ENCODE assay signal across 8 cellular contexts in genomic region chr19:661427-662196, GRCh38. TPM values are rescaled to one million over a fixed set of nuclear protein-coding genes. Genes with fewer than 3 reads are reported as not detected.
DNase-seq lines count a peak whose midpoint lies in the region; ATAC-seq and TF ChIP-seq lines count a peak whose summit lies in the region.

No MANE protein-coding gene starts in this region.

- peak; percentile 45 for DNase-seq in DMS 273 (lab: John Stamatoyannopoulos, UW; ENCODE audit: unreplicated experiment)
- no peak for DNase-seq in DMS 273 treated with DMSO at 0.1 percent for 48 hours (lab: John Stamatoyannopoulos, UW)
- DNase-seq in T-helper 17 cell = peak; percentile 44 to 59 (median 58)
- peak in 1 of 4 donors; percentile 34 for DNase-seq in body of pancreas
- DNase-seq in lower lobe of right lung = no peak
- DNase-seq in stimulated activated effector memory CD8-positive, alpha-beta T cell treated with anti-CD3 and anti-CD28 coated beads, Interleukin-12 subunit alpha, Interleukin-12 subunit beta, amount 100 ng/mL, for 72 hours (ENCODE audit: low spot score in 2 of 2) = peak; percentile 30 to 79

- H3K4me3 ChIP-seq in body of pancreas (peak overlapping the region; percentile 95 to 98), lower lobe of right lung (peak overlapping the region; percentile 100)

- H3K27me3 ChIP-seq in body of pancreas = no peaks in the 10 kb centered on the region
- no peaks in the 10 kb centered on the region for H3K27me3 ChIP-seq in lower lobe of right lung (ENCODE audit: low read depth)

- H3K27ac ChIP-seq in body of pancreas (peak overlapping the region; percentile 27 to 91 (median 88)), lower lobe of right lung (peak overlapping the region; percentile 91)

- peak overlapping the region; percentile 100 for H3K27ac Mint-ChIP-seq in T-helper 17 cell
- H3K27ac Mint-ChIP-seq in stimulated activated effector memory CD8-positive, alpha-beta T cell treated with anti-CD3 and anti-CD28 coated beads, Interleukin-12 subunit alpha, Interleukin-12 subunit beta, amount 100 ng/mL, for 72 hours = peak overlapping the region; percentile 95

- H3K4me1 ChIP-seq in body of pancreas (peaks cover 74% of the 10 kb centered on the region), lower lobe of right lung (peaks cover 65% of the 10 kb centered on the region)

- no peak for TF ChIP-seq CTCF in body of pancreas (IDR thresholded peaks at IDR 0.05)
- no peak for TF ChIP-seq CTCF in lower lobe of right lung (IDR thresholded peaks at IDR 0.05)

- no peak for TF ChIP-seq POLR2A in body of pancreas (IDR thresholded peaks at IDR 0.05)

- WGBS in body of pancreas, 2 donors = 9 to 13% methylated on average over 19 to 30 of the region's 31 CpGs

- H3K9me3 ChIP-seq in T-helper 17 cell (ENCODE audit: control insufficient read depth, low read length, poor library complexity, severe bottlenecking) (no peaks in the 10 kb centered on the region), body of pancreas (no peaks in the 10 kb centered on the region), lower lobe of right lung (no peaks in the 10 kb centered on the region)

- H3K27me3 Mint-ChIP-seq in T-helper 17 cell = no peaks in the 10 kb centered on the region

- H3K9me3 Mint-ChIP-seq in stimulated activated effector memory CD8-positive, alpha-beta T cell treated with anti-CD3 and anti-CD28 coated beads, Interleukin-12 subunit alpha, Interleukin-12 subunit beta, amount 100 ng/mL, for 72 hours = no peaks in the 10 kb centered on the region

- H3K4me3 Mint-ChIP-seq in T-helper 17 cell = peak overlapping the region; percentile 96
- H3K4me3 Mint-ChIP-seq in stimulated activated effector memory CD8-positive, alpha-beta T cell treated with anti-CD3 and anti-CD28 coated beads, Interleukin-12 subunit alpha, Interleukin-12 subunit beta, amount 100 ng/mL, for 72 hours = peak overlapping the region; percentile 98

- ATAC-seq in T-helper 17 cell (peak; percentile 39), body of pancreas (no peak), lower lobe of right lung (peak; percentile 5 to 35), HG02852 (IDR thresholded peaks at IDR 0.05; ENCODE audit: unreplicated experiment) (no peak), HG02884 (IDR thresholded peaks at IDR 0.05; ENCODE audit: unreplicated experiment) (no peak)
- peak; percentile 33 for ATAC-seq in stimulated activated effector memory CD8-positive, alpha-beta T cell treated with anti-CD3 and anti-CD28 coated beads, Interleukin-12 subunit alpha, Interleukin-12 subunit beta, amount 100 ng/mL, for 72 hours

- peaks cover 39% of the 10 kb centered on the region for H3K4me1 Mint-ChIP-seq in T-helper 17 cell
- H3K4me1 Mint-ChIP-seq in stimulated activated effector memory CD8-positive, alpha-beta T cell treated with anti-CD3 and anti-CD28 coated beads, Interleukin-12 subunit alpha, Interleukin-12 subunit beta, amount 100 ng/mL, for 72 hours = peaks cover 69% of the 10 kb centered on the region

- H3K36me3 Mint-ChIP-seq in T-helper 17 cell (ENCODE audit: low read depth) = no peaks in the 10 kb centered on the region
- peaks cover 56% of the 10 kb centered on the region for H3K36me3 Mint-ChIP-seq in stimulated activated effector memory CD8-positive, alpha-beta T cell treated with anti-CD3 and anti-CD28 coated beads, Interleukin-12 subunit alpha, Interleukin-12 subunit beta, amount 100 ng/mL, for 72 hours

- H3K36me3 ChIP-seq in body of pancreas (replicated peaks in 1 of 2; ENCODE audit: insufficient read depth in 1 of 2, low read depth in 2 of 2) (no peaks in the 10 kb centered on the region), lower lobe of right lung (no peaks in the 10 kb centered on the region)

- intact Hi-C loops in body of pancreas (cut with DNase I) (no loop called here), lower lobe of right lung (cut with DNase I) (no loop called here)

RNA-seq across cellular contexts. Expression of gene RNF126, which starts 1.4 kb away (rescaled TPM):
- total RNA-seq in T-helper 17 cell (100 to 1,000 TPM; 105 to 126 TPM), body of pancreas (10 to 100 TPM; 23.3 to 45.8 TPM), lower lobe of right lung (27.0 TPM)

RNA-seq across cellular contexts. Expression of gene FSTL3, which starts 14.6 kb away (rescaled TPM):
- total RNA-seq in T-helper 17 cell (1 to 10 TPM; 1.3 to 2.0 TPM), body of pancreas (100 to 1,000 TPM in 1 of 2 donors, 10 to 100 TPM in 1; 72.4 to 236 TPM), lower lobe of right lung (48.0 TPM)

RNA-seq across cellular contexts. Expression of gene FGF22, which starts 21.9 kb away (rescaled TPM):
- total RNA-seq in T-helper 17 cell (under 1 TPM; 0.65 to 0.68 TPM), body of pancreas (not detected), lower lobe of right lung (0.65 TPM)

RNA-seq across cellular contexts. Expression of gene POLRMT, which starts 28.3 kb away (rescaled TPM):
- total RNA-seq in T-helper 17 cell (10 to 100 TPM; 61.3 to 64.7 TPM), body of pancreas (10 to 100 TPM; 25.4 to 46.1 TPM), lower lobe of right lung (42.5 TPM)

RNA-seq across cellular contexts. Expression of gene PRSS57, which starts 33.6 kb away (rescaled TPM):
- total RNA-seq in T-helper 17 cell (not detected), body of pancreas (not detected), lower lobe of right lung (not detected)

Comparison
In these comparisons a context has a peak if more than half of its experiments do, and no peak if none do; other contexts are left out.
1. DNase-seq: peak in DMS 273 (single experiment), T-helper 17 cell (3 of 3) and stimulated activated effector memory CD8-positive, alpha-beta T cell treated with anti-CD3 and anti-CD28 coated beads, Interleukin-12 subunit alpha, Interleukin-12 subunit beta, amount 100 ng/mL, for 72 hours (2 of 2); none in DMS 273 treated with DMSO at 0.1 percent for 48 hours (single experiment) and lower lobe of right lung (single experiment).
2. ATAC-seq: peak in T-helper 17 cell (single experiment), lower lobe of right lung (2 of 2) and stimulated activated effector memory CD8-positive, alpha-beta T cell treated with anti-CD3 and anti-CD28 coated beads, Interleukin-12 subunit alpha, Interleukin-12 subunit beta, amount 100 ng/mL, for 72 hours (single experiment); none in body of pancreas (single experiment), HG02852 (single experiment) and HG02884 (single experiment).
3. RNA of gene FSTL3, which starts 14.6 kb away (total RNA-seq): 72.4 to 236 TPM in body of pancreas and 48.0 TPM in lower lobe of right lung (single experiment); 1.3 to 2.0 TPM in T-helper 17 cell; every median in the first group is over 10 times any median in the second.